1 cellular context compared by ENCODE assay signal in genomic region chr11:107651672-107652071, GRCh38.
TF ChIP-seq lines count a peak whose summit lies in the region.

No MANE protein-coding gene starts in this region.

TF ChIP-seq in GM23338, 12 proteins besides CTCF, POLR2A, EP300 and RAD21 (continued from another document):
- no peak for TF ChIP-seq REST (IDR thresholded peaks at IDR 0.05; ENCODE audit: unreplicated experiment)
TF ChIP-seq in GM23338: peak in this region for 0.
